10 cellular contexts compared by ENCODE assay signal in the genomic region with DNA sequence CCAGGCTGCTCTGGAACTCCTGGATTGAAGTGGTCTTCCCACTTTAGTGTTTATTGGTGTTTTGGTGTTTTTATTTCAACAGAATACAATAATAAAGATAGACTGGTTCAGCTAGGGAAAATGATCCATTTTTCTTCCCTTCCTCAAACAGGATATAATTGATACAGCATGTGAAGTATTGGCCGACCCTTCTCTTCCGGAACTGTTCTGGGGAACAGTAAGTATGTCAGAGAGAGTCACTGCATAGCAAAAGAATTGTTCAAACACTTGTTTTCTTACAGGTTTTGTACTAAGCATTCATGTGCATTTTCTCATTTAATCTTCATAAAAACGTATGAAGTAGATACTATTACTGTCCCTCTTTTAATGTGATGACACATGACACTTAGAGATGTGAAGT. TPM values are rescaled to one million over a fixed set of nuclear protein-coding genes. Genes with fewer than 3 reads are reported as not detected.
"Had no signal": no experiment of that assay in that cellular context is flagged by ENCODE, and none has a peak within 500 bp of the region (broad histone marks: within the 10 kb centered on the region; RNA-seq: fewer than 3 reads in every experiment).

No MANE protein-coding gene starts in this region.

- H3K4me3 ChIP-seq: HAP-1 had no signal

- ATAC-seq: HCT116, HepG2 had no signal

- H3K4me2 ChIP-seq: KMS-11 had no signal

- H3K9ac ChIP-seq: KMS-11 had no signal

- H3K9me3 ChIP-seq: HAP-1 had no signal

- DNase-seq: GOT3, H7, HFFc6, KBM-7 had no signal

- H3K4me1 ChIP-seq: HAP-1 had no signal

- H3K27ac ChIP-seq: HL-60, KMS-11 had no signal

RNA-seq across cellular contexts. Expression of a gene that starts 58.3 kb away (rescaled TPM):
- total RNA-seq: H4 had no signal
